In the genomic region with DNA sequence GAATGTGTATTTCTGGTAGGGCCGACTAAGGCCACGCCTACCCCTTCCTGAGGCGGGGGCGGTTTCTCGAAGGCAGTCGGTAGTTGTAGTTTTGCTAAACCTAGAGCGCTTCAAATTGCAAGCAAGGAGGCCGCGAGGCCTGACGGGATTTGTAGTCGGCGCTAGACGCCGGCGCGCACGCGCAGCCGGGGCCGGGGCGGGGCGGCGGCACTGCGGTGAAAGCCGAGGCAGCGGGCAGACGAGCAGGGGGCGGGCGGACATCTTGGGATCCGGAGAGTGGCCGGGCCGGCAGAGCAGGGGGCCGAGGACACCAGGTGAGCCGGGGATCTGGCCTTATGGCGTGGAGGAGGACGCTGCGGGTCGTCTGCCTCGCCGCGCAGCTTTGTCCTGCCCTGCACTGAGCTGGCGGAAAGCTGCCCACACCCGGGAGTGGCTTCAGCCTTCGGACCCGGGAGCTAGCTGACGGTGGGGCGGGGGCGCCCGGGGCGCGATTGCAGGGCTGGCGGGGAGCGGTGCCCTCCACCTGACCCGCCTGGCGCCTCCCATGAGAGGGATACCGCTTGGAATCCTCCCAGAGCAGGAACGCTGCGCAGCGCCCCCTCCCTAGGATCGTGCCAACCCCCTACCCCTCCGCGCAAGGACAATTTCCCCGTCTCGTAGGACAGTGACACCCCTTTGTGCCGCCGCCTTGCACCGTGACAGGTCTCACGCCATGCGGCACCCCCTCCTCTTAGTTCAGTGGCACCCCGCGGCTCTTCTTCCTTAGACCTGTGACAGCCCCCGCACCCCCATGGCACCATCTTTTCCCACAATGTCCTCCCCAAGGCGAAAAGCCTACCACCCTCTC, we compare ENCODE assay signal across 8 cellular contexts. TPM values are rescaled to one million over a fixed set of nuclear protein-coding genes. Genes with fewer than 3 reads are reported as not detected.
A peak's percentile ranks its signal among the peaks of the same experiment; 100 is the strongest.
DNase-seq lines count a peak whose midpoint lies in the region; ATAC-seq lines count a peak whose summit lies in the region.

A gene (plus strand): TSS at position 210 of the 847 bp plus-strand sequence. CDS start 2,139 bp downstream, outside the sequence.

- peaks cover 20% of the 10 kb centered on the region for H3K36me3 ChIP-seq in CD8-positive, alpha-beta memory T cell (ENCODE audit: insufficient read depth, low read length)

- H3K27ac Mint-ChIP-seq in CD8-positive, alpha-beta memory T cell: peak within 1 kb of the TSS; percentile 88 to 95 (median 94)

- POLR2A ChIA-PET in CD8-positive, alpha-beta memory T cell (lab: Charles Lee): interaction anchor here (1.1 to 1.8 kb wide), 4 partner anchors 9 to 124 kb away, joined by 5 to 8 read pairs (median 6); a partner anchor contains a TSS

- peaks cover 0 to 56% (median 9%) of the 10 kb centered on the region in 3 donors for H3K36me3 Mint-ChIP-seq in CD8-positive, alpha-beta memory T cell

- H3K4me1 ChIP-seq in CD8-positive, alpha-beta memory T cell (ENCODE audit: insufficient read depth, low read length): peaks cover 25% of the 10 kb centered on the region

- no peaks in the 10 kb centered on the region for H3K9me3 Mint-ChIP-seq in CD8-positive, alpha-beta memory T cell

- H3K9me3 ChIP-seq in CD8-positive, alpha-beta memory T cell (ENCODE audit: low read length): no peaks in the 10 kb centered on the region

- peak within 1 kb of the TSS; percentile 88 for H3K4me3 ChIP-seq in CD8-positive, alpha-beta memory T cell (ENCODE audit: low read length)

- peak within 1 kb of the TSS; percentile 88 for H3K27ac ChIP-seq in CD8-positive, alpha-beta memory T cell (ENCODE audit: low read depth, low read length)

- H3K27me3 ChIP-seq in CD8-positive, alpha-beta memory T cell (ENCODE audit: insufficient read depth, low read length, poor library complexity, severe bottlenecking): no peaks in the 10 kb centered on the region

- peak; percentile 94 to 99 (median 98) for DNase-seq in CD8-positive, alpha-beta memory T cell
- DNase-seq in HS-5 (ENCODE audit: low read depth) (peak; percentile 94), lung microvascular endothelial cell (ENCODE audit: low read depth in 2 of 2) (peak; percentile 99 to 100)
- DNase-seq in NK-92 treated with Interleukin-12 subunit alpha and Interleukin-12 subunit beta, amount 100 ng/mL, for 24 hours (lab: John Stamatoyannopoulos, UW): peak; percentile 96
- peak; percentile 98 for DNase-seq in activated CD8-positive, alpha-beta memory T cell treated with anti-CD3 and anti-CD28 coated beads for 24 hours
- peak; percentile 93 for DNase-seq in effector CD8-positive, alpha-beta T cell (lab: John Stamatoyannopoulos, UW)
- peak; percentile 90 to 98 (median 92) for DNase-seq in stimulated activated CD4-positive, alpha-beta T cell treated with anti-CD3 and anti-CD28 coated beads, TNF-alpha, amount 100 ng/mL, for 48 hours (ENCODE audit: low read depth in 3 of 3)

- CTCF ChIA-PET in CD8-positive, alpha-beta memory T cell (lab: Charles Lee): interaction anchor here (1.3 to 2.0 kb wide), 2 partner anchors 53 to 75 kb away, joined by 4 to 10 read pairs; a partner anchor contains a TSS

- ATAC-seq in GM19468 (IDR thresholded peaks at IDR 0.05; ENCODE audit: extremely low read depth, unreplicated experiment): peak; percentile 94

- H3K4me3 Mint-ChIP-seq in CD8-positive, alpha-beta memory T cell: peak within 1 kb of the TSS; percentile 90 to 99 (median 95)

- H3K4me1 Mint-ChIP-seq in CD8-positive, alpha-beta memory T cell: peaks cover 32 to 48% (median 44%) of the 10 kb centered on the region in 3 donors

- peaks cover 0 to 1% of the 10 kb centered on the region in 2 donors for H3K27me3 Mint-ChIP-seq in CD8-positive, alpha-beta memory T cell

RNA-seq across cellular contexts. Expression of the gene that starts here (rescaled TPM):
- 100 to 1,000 TPM; 268 to 270 TPM for total RNA-seq in CD8-positive, alpha-beta memory T cell
- 265 TPM for polyA plus RNA-seq in CD8-positive, alpha-beta memory T cell
- 442 and 454 TPM in 2 replicates for total RNA-seq in lung microvascular endothelial cell

Comparison
In these comparisons a context has a peak if more than half of its experiments do, and no peak if none do; other contexts are left out.
1. Peak in every context shown above with its lines: DNase-seq, ATAC-seq, H3K4me3 ChIP-seq and H3K27ac ChIP-seq.